In genomic region chr10:17833656-17834055, GRCh38 we compare ENCODE assay signal across 31 cellular contexts. TPM values are rescaled to one million over a fixed set of nuclear protein-coding genes. Genes with fewer than 3 reads are reported as not detected.
"Had no signal": no experiment of that assay in that cellular context is flagged by ENCODE, and none has a peak within 500 bp of the region (broad histone marks: within the 10 kb centered on the region; RNA-seq: fewer than 3 reads in every experiment).

No MANE protein-coding gene starts in this region.

- H3K4me3 ChIP-seq: ascending aorta, gastrocnemius medialis, heart left ventricle had no signal

- H3K4me1 Mint-ChIP-seq: activated naive CD4-positive, alpha-beta T cell treated with anti-CD3 and anti-CD28 coated beads, Interleukin-2, amount 10 ng/mL, durations not matched to agents 7 days and 5 days; activated naive CD8-positive, alpha-beta T cell treated with anti-CD3 and anti-CD28 coated beads, Interleukin-2, amount 10 ng/mL, durations not matched to agents 7 days and 5 days had no signal

- H3K27ac ChIP-seq: ascending aorta, brain microvascular endothelial cell, gastrocnemius medialis, heart left ventricle, VCaP had no signal

- H3K27ac Mint-ChIP-seq: activated CD8-positive, alpha-beta T cell treated with anti-CD3 and anti-CD28 coated beads for 36 hours; activated naive CD4-positive, alpha-beta T cell treated with anti-CD3 and anti-CD28 coated beads, Interleukin-2, amount 10 ng/mL, durations not matched to agents 7 days and 5 days; activated naive CD4-positive, alpha-beta T cell treated with anti-CD3 and anti-CD28 coated beads, Interleukin-2, amount 50 U/mL, for 72 hours; activated naive CD8-positive, alpha-beta T cell treated with anti-CD3 and anti-CD28 coated beads, Interleukin-2, amount 10 ng/mL, durations not matched to agents 7 days and 5 days; WTC11 had no signal

- H3K9me3 ChIP-seq: ascending aorta, gastrocnemius medialis, heart left ventricle had no signal

- H3K36me3 Mint-ChIP-seq: activated naive CD4-positive, alpha-beta T cell treated with anti-CD3 and anti-CD28 coated beads, Interleukin-2, amount 10 ng/mL, durations not matched to agents 7 days and 5 days; activated naive CD4-positive, alpha-beta T cell treated with anti-CD3 and anti-CD28 coated beads, Interleukin-2, amount 50 U/mL, for 72 hours; activated naive CD8-positive, alpha-beta T cell treated with anti-CD3 and anti-CD28 coated beads, Interleukin-2, amount 10 ng/mL, durations not matched to agents 7 days and 5 days; WTC11 had no signal

- H3K9me3 Mint-ChIP-seq: activated CD8-positive, alpha-beta T cell treated with anti-CD3 and anti-CD28 coated beads for 36 hours; activated naive CD4-positive, alpha-beta T cell treated with anti-CD3 and anti-CD28 coated beads, Interleukin-2, amount 10 ng/mL, durations not matched to agents 7 days and 5 days; activated naive CD4-positive, alpha-beta T cell treated with anti-CD3 and anti-CD28 coated beads, Interleukin-2, amount 50 U/mL, for 72 hours; WTC11 had no signal

- H3K36me3 ChIP-seq: ascending aorta, brain microvascular endothelial cell, gastrocnemius medialis had no signal

- ATAC-seq: activated CD8-positive, alpha-beta T cell treated with anti-CD3 and anti-CD28 coated beads for 36 hours; activated naive CD4-positive, alpha-beta T cell treated with anti-CD3 and anti-CD28 coated beads, Interleukin-2, amount 50 U/mL, for 72 hours; esophagus mucosa; gastrocnemius medialis; heart left ventricle; WTC11 had no signal

- FAIRE-seq: colon, endometrium, endothelial cell of umbilical vein had no signal

- H3K4me3 Mint-ChIP-seq: activated CD8-positive, alpha-beta T cell treated with anti-CD3 and anti-CD28 coated beads for 36 hours; activated naive CD4-positive, alpha-beta T cell treated with anti-CD3 and anti-CD28 coated beads, Interleukin-2, amount 10 ng/mL, durations not matched to agents 7 days and 5 days; activated naive CD8-positive, alpha-beta T cell treated with anti-CD3 and anti-CD28 coated beads, Interleukin-2, amount 10 ng/mL, durations not matched to agents 7 days and 5 days; WTC11 had no signal

- H3K27me3 ChIP-seq: ascending aorta, brain microvascular endothelial cell, heart left ventricle had no signal

- DNase-seq: activated CD4-positive, alpha-beta T cell treated with anti-CD3 and anti-CD28 coated beads for 1 hour; activated CD4-positive, alpha-beta T cell treated with anti-CD3 and anti-CD28 coated beads for 48 hours; activated CD4-positive, alpha-beta T cell treated with anti-CD3 and anti-CD28 coated beads, Interleukin-2, amount 50 U/mL, for 1 hour; activated CD4-positive, alpha-beta T cell treated with anti-CD3 and anti-CD28 coated beads, Interleukin-2, amount 50 U/mL, for 48 hours; activated CD8-positive, alpha-beta memory T cell treated with anti-CD3 and anti-CD28 coated beads for 24 hours; activated CD8-positive, alpha-beta T cell treated with anti-CD3 and anti-CD28 coated beads for 36 hours; activated gamma-delta T cell; activated naive CD4-positive, alpha-beta T cell; activated naive CD4-positive, alpha-beta T cell treated with anti-CD3 and anti-CD28 coated beads, Interleukin-2, amount 10 ng/mL, durations not matched to agents 7 days and 5 days; activated naive CD8-positive, alpha-beta T cell treated with anti-CD3 and anti-CD28 coated beads, Interleukin-2, amount 10 ng/mL, durations not matched to agents 7 days and 5 days; activated T-cell treated with anti-CD3 and anti-CD28 coated beads, Interleukin-2, amount 50 U/mL, for 48 hours; brain microvascular endothelial cell; caudate nucleus; cortex of kidney; effector CD8-positive, alpha-beta T cell; foreskin fibroblast; gastrocnemius medialis; glutamatergic neuron; heart left ventricle; T-helper 2 cell had no signal

RNA-seq across cellular contexts. Expression of gene MRC1, which starts 24.5 kb away (rescaled TPM):
- total RNA-seq: activated CD8-positive, alpha-beta T cell treated with anti-CD3 and anti-CD28 coated beads for 36 hours; activated naive CD4-positive, alpha-beta T cell treated with anti-CD3 and anti-CD28 coated beads, Interleukin-2, amount 50 U/mL, for 72 hours; chondrocyte; epithelial cell of proximal tubule; T-helper 1 cell treated with Interleukin-12 subunit alpha and Interleukin-12 subunit beta and Interleukin-4 antibody, amounts not matched to agents 30 ng/mL and 1 ng/mL, for 36 hours had no signal
